Comparison of ENCODE assay signal across 17 cellular contexts in the genomic region with DNA sequence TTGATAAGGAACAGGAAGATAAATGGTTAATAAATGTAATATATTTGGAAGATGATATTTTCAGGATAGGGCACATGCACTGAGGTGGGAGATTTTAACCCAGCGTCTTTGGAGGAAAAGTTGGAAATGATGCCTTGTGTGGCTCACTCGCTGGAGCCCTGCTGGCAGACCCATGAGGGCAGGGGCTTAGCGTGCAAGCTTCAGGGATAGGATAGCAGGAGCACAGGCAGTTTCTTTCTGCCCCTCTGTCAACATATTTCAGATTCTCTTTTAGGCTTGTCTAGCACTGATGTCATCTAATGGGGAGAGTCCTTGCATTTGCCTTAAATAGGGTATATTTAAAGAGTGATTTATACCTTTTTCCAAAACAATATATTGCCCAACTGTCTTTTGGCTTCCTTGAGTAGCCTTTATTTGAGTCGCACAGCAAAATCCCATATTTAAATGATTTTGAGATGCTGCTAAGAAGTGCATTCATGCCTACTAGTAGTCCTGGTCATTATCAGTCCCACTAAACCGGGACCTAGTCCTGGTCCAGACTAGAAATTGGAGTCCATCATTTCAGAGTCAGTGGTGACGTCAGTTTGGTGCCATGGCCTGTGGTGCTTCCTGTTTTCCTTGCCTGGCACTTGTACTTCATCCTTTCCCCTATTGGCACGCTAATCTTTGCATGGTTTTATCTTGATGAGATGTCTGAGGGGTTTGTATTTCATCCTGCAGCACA. TPM values are rescaled to one million over a fixed set of nuclear protein-coding genes. Genes with fewer than 3 reads are reported as not detected.
DNase-seq lines count a peak whose midpoint lies in the region; ATAC-seq, FAIRE-seq and TF ChIP-seq lines count a peak whose summit lies in the region.
"Had no signal": no experiment of that assay in that cellular context is flagged by ENCODE, and none has a peak within 500 bp of the region (broad histone marks: within the 10 kb centered on the region; RNA-seq: fewer than 3 reads in every experiment).

No MANE protein-coding gene starts in this region.

- peaks cover 12% of the 10 kb centered on the region for H3K36me3 Mint-ChIP-seq in endothelial cell (ENCODE audit: low read depth, unreplicated experiment)
- peaks cover 0 to 13% (median 6%) of the 10 kb centered on the region in 3 donors for H3K36me3 Mint-ChIP-seq in naive thymus-derived CD8-positive, alpha-beta T cell

- no peak overlapping the region for H3K27ac Mint-ChIP-seq in endothelial cell (ENCODE audit: unreplicated experiment)
- H3K27ac Mint-ChIP-seq in naive thymus-derived CD8-positive, alpha-beta T cell: peak overlapping the region in 8 of 10 donors; percentile 0 to 94 (median 72)
- H3K27ac Mint-ChIP-seq: activated T-helper 2 cell treated with anti-CD3 and anti-CD28 coated beads, Interferon-gamma antibody, Interleukin-2, Interleukin-4, amounts not matched to agents 10 μg/mL and 5 μg/mL and 100 μg/mL, durations not matched to agents 14 hours and 24 hours and 36 hours had no signal

- H3K27ac ChIP-seq in heart left ventricle (peak overlapping the region in 9 of 12 donors; percentile 66 to 94 (median 85)), aorta (ENCODE audit: low read depth in 1 of 2, low read length in 2 of 2) (peak overlapping the region; percentile 92 to 98), spleen (peak overlapping the region in 1 of 8 donors; percentile 12)
- H3K27ac ChIP-seq: neutrophil, WERI-Rb-1 had no signal

- H3K27me3 Mint-ChIP-seq in endothelial cell (ENCODE audit: unreplicated experiment): peaks cover 8% of the 10 kb centered on the region
- H3K27me3 Mint-ChIP-seq in naive thymus-derived CD8-positive, alpha-beta T cell: peaks cover 0 to 1% (median 0%) of the 10 kb centered on the region in 5 donors
- H3K27me3 Mint-ChIP-seq: stimulated activated naive CD8-positive, alpha-beta T cell treated with anti-CD3 and anti-CD28 coated beads, Interleukin-15, Interleukin-2, amounts not matched to agents 100 ng/mL and 50 ng/mL, for 24 hours had no signal

- H3K27me3 ChIP-seq in heart left ventricle (no peaks in the 10 kb centered on the region), aorta (ENCODE audit: control insufficient read depth in 1 of 2, insufficient read depth in 2 of 2, low read length in 1 of 2) (no peaks in the 10 kb centered on the region), spleen (replicated peaks in 1 of 7) (peaks cover 0 to 19% (median 0%) of the 10 kb centered on the region in 7 donors)
- H3K27me3 ChIP-seq: dorsolateral prefrontal cortex had no signal

- H3K4me1 ChIP-seq in heart left ventricle: peaks cover 2 to 71% (median 44%) of the 10 kb centered on the region in 12 donors
- H3K4me1 ChIP-seq in aorta (ENCODE audit: control insufficient read depth in 1 of 2, insufficient read depth in 2 of 2, low read length in 2 of 2): peaks cover 7 to 16% of the 10 kb centered on the region in 2 donors
- H3K4me1 ChIP-seq in spleen: peaks cover 0 to 35% (median 8%) of the 10 kb centered on the region in 6 donors

- H3K9me3 ChIP-seq in heart left ventricle (peaks cover 0 to 21% (median 3%) of the 10 kb centered on the region in 12 donors), aorta (ENCODE audit: control insufficient read depth, low read length) (no peaks in the 10 kb centered on the region), spleen (peaks cover 0 to 19% (median 11%) of the 10 kb centered on the region in 8 donors)
- H3K9me3 ChIP-seq: neutrophil had no signal

- H3K4me3 ChIP-seq in heart left ventricle (no peak overlapping the region), aorta (ENCODE audit: low read length in 2 of 2) (no peak overlapping the region), spleen (no peak overlapping the region)
- H3K4me3 ChIP-seq: dorsolateral prefrontal cortex had no signal

- TF ChIP-seq CTCF in heart left ventricle (IDR thresholded peaks at IDR 0.05) (no peak), endothelial cell (IDR thresholded peaks at IDR 0.05; ENCODE audit: unreplicated experiment) (no peak), spleen (IDR thresholded peaks at IDR 0.05 in 8 of 11, conservative IDR thresholded peaks at IDR 0.05 in 3 of 11) (no peak)

- FAIRE-seq in urothelium cell line (lab: Jason Lieb, UNC): no peak

- H3K4me1 Mint-ChIP-seq in endothelial cell (ENCODE audit: unreplicated experiment): peaks cover 50% of the 10 kb centered on the region
- peaks cover 31 to 66% (median 42%) of the 10 kb centered on the region in 4 donors for H3K4me1 Mint-ChIP-seq in naive thymus-derived CD8-positive, alpha-beta T cell

- POLR2A ChIA-PET in naive thymus-derived CD8-positive, alpha-beta T cell (lab: Charles Lee): interaction anchor here (1.2 kb wide), 1 partner anchor 42 kb away, joined by 4 read pairs; no protein-coding TSS in a partner anchor

- DNase-seq in heart left ventricle (no peak), left cardiac atrium (no peak), endothelial cell (ENCODE audit: low spot score) (no peak), aorta (peak in 1 of 2 donors; percentile 69), spleen (no peak), urothelium cell line (ENCODE audit: low spot score) (no peak)
- no peak for DNase-seq in naive thymus-derived CD8-positive, alpha-beta T cell
- DNase-seq: activated CD8-positive, alpha-beta memory T cell treated with anti-CD3 and anti-CD28 coated beads for 24 hours; dorsolateral prefrontal cortex; mesendoderm; stimulated activated CD4-positive, alpha-beta T cell treated with anti-CD3 and anti-CD28 coated beads, Interleukin-12 subunit alpha, Interleukin-12 subunit beta, amount 100 ng/mL, for 4 hours; WERI-Rb-1 had no signal

- no peaks in the 10 kb centered on the region for H3K9me3 Mint-ChIP-seq in endothelial cell (ENCODE audit: unreplicated experiment)
- peaks cover 0 to 18% (median 7%) of the 10 kb centered on the region in 9 donors for H3K9me3 Mint-ChIP-seq in naive thymus-derived CD8-positive, alpha-beta T cell
- H3K9me3 Mint-ChIP-seq: stimulated activated naive CD8-positive, alpha-beta T cell treated with anti-CD3 and anti-CD28 coated beads, Interleukin-15, Interleukin-2, amounts not matched to agents 100 ng/mL and 50 ng/mL, for 24 hours had no signal

- 88 to 97% (median 94%) methylated on average over 7 of the region's 7 CpGs for WGBS in heart left ventricle, 4 donors
- WGBS in aorta, 2 donors: 20 to 26% methylated on average over 7 of the region's 7 CpGs
- 82 to 95% (median 85%) methylated on average over 7 of the region's 7 CpGs for WGBS in spleen, 5 donors

- H3K4me3 Mint-ChIP-seq in endothelial cell (ENCODE audit: unreplicated experiment): peak overlapping the region; percentile 73
- H3K4me3 Mint-ChIP-seq in naive thymus-derived CD8-positive, alpha-beta T cell: peak overlapping the region in 8 of 10 donors; percentile 6 to 66 (median 56)
- H3K4me3 Mint-ChIP-seq: stimulated activated naive CD8-positive, alpha-beta T cell treated with anti-CD3 and anti-CD28 coated beads, Interleukin-15, Interleukin-2, amounts not matched to agents 100 ng/mL and 50 ng/mL, for 24 hours had no signal

- intact Hi-C loops in heart left ventricle (cut with DNase I) (loop anchor here in 2 of 10 donors (5.0 kb wide), 2 partner anchors 42 to 68 kb away; no protein-coding TSS in a partner anchor), left cardiac atrium (cut with DNase I) (no loop called here), aorta (cut with DNase I) (no loop called here), spleen (cut with DNase I; ENCODE audit: low total_unique reads) (no loop called here)

- no peak for TF ChIP-seq POLR2A in heart left ventricle (IDR thresholded peaks at IDR 0.05)
- no peak for TF ChIP-seq POLR2A in spleen (IDR thresholded peaks at IDR 0.05)

- no peak for ATAC-seq in heart left ventricle
- no peak for ATAC-seq in left cardiac atrium
- no peak for ATAC-seq in naive thymus-derived CD8-positive, alpha-beta T cell
- no peak for ATAC-seq in aorta (ENCODE audit: low FRiP score)
- ATAC-seq in GM18517 (IDR thresholded peaks at IDR 0.05; ENCODE audit: unreplicated experiment): no peak

- H3K36me3 ChIP-seq in heart left ventricle (no peaks in the 10 kb centered on the region), aorta (ENCODE audit: control insufficient read depth in 1 of 2, insufficient read depth in 2 of 2, low read length in 1 of 2) (no peaks in the 10 kb centered on the region), spleen (no peaks in the 10 kb centered on the region)
- H3K36me3 ChIP-seq: neutrophil, WERI-Rb-1 had no signal

RNA-seq across cellular contexts. Expression of a gene that starts 45.8 kb away (rescaled TPM):
- total RNA-seq in heart left ventricle (10 to 100 TPM in 4 of 9 donors, 1 to 10 TPM in 5; 5.3 to 13.3 (median 7.9) TPM), left cardiac atrium (1 to 10 TPM; 8.8 to 9.4 TPM), endothelial cell (ENCODE audit: unreplicated experiment) (12.8 TPM), aorta (10 to 100 TPM; 22.8 to 24.4 TPM), spleen (1 to 10 TPM; 3.1 to 7.6 (median 5.3) TPM)
- polyA plus RNA-seq in heart left ventricle (10 to 100 TPM in 1 of 2 donors, 1 to 10 TPM in 1; 5.2 to 15.7 TPM), aorta (10 to 100 TPM in 1 of 2 donors, 1 to 10 TPM in 1; 3.1 to 13.1 TPM), spleen (1 to 10 TPM; 1.3 to 2.5 (median 1.5) TPM)
- total RNA-seq in naive thymus-derived CD8-positive, alpha-beta T cell: 10 to 100 TPM; 14.9 to 15.1 TPM
- 1 to 10 TPM in 2 of 3 donors, under 1 TPM in 1; 0.39 to 4.4 (median 1.4) TPM for polyA plus RNA-seq in naive thymus-derived CD8-positive, alpha-beta T cell
- total RNA-seq: OCI-LY7 had no signal
